8 cellular contexts compared by ENCODE assay signal in the genomic region with DNA sequence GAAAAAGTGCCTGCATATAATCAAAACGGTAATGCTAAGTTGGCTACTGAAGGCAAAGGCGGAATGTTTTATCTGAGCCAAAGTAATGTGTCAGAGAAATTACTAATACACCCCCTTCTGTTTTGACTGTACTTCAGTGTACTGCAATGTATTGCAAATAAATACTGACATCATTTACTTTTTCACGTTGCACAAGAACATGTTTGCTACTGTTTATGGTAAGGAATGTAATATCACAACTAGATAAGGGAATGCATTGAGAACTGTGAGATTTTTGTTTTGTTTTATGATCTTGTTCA. TPM values are rescaled to one million over a fixed set of nuclear protein-coding genes. Genes with fewer than 3 reads are reported as not detected.
DNase-seq lines count a peak whose midpoint lies in the region; ATAC-seq, FAIRE-seq and TF ChIP-seq lines count a peak whose summit lies in the region.

No MANE protein-coding gene starts in this region.

- H3K4me3 ChIP-seq in HFF-Myc (replicated peaks; ENCODE audit: low read depth, low read length), result peak overlapping the region; percentile 83

- H3K4me3 Mint-ChIP-seq in activated naive CD8-positive, alpha-beta T cell, result peak overlapping the region; percentile 90

- H3K27me3 Mint-ChIP-seq in activated naive CD8-positive, alpha-beta T cell, result no peaks in the 10 kb centered on the region

- DNase-seq in AG08396 (ENCODE audit: low spot score), result peak; percentile 25
- no peak for DNase-seq in HFF-Myc (ENCODE audit: extremely low read depth, low read depth)
- DNase-seq in iris pigment epithelial cell (ENCODE audit: low read depth), result peak; percentile 91
- DNase-seq in foreskin melanocyte, result no peak
- DNase-seq in HTR-8/SVneo (ENCODE audit: insufficient read length, low spot score), result no peak

- FAIRE-seq in HTR-8/SVneo (lab: Jason Lieb, UNC), result no peak

- H3K36me3 Mint-ChIP-seq in activated naive CD8-positive, alpha-beta T cell, result peaks cover 3% of the 10 kb centered on the region

- H3K27ac Mint-ChIP-seq in activated naive CD8-positive, alpha-beta T cell, result peak overlapping the region; percentile 91

- ATAC-seq in GM21576 (IDR thresholded peaks at IDR 0.05; ENCODE audit: unreplicated experiment), result no peak

- H3K27ac ChIP-seq in temporal lobe (ENCODE audit: low read depth, low read length), result peak overlapping the region; percentile 88

- peaks cover 34% of the 10 kb centered on the region for H3K4me1 Mint-ChIP-seq in activated naive CD8-positive, alpha-beta T cell (ENCODE audit: low read depth)

- H3K9me3 Mint-ChIP-seq in activated naive CD8-positive, alpha-beta T cell (ENCODE audit: low read depth), result no peaks in the 10 kb centered on the region

- TF ChIP-seq CTCF in HFF-Myc (IDR thresholded peaks at IDR 0.05; ENCODE audit: low read depth, low read length, missing control alignments), result no peak

RNA-seq across cellular contexts. Expression of a gene that starts 0.8 kb away (rescaled TPM):
- 255 TPM for total RNA-seq in temporal lobe

Comparison
In these comparisons a context has a peak if more than half of its experiments do, and no peak if none do; other contexts are left out.
1. DNase-seq: peak in AG08396 (single experiment) and iris pigment epithelial cell (single experiment); none in HFF-Myc (single experiment), foreskin melanocyte (single experiment) and HTR-8/SVneo (single experiment).